ENCODE assay signal across 12 cellular contexts in genomic region chr22:19577422-19577966, GRCh38. TPM values are rescaled to one million over a fixed set of nuclear protein-coding genes. Genes with fewer than 3 reads are reported as not detected.
DNase-seq lines count a peak whose midpoint lies in the region; ATAC-seq, FAIRE-seq and TF ChIP-seq lines count a peak whose summit lies in the region.
"Had no signal": no experiment of that assay in that cellular context is flagged by ENCODE, and none has a peak within 500 bp of the region (broad histone marks: within the 10 kb centered on the region; RNA-seq: fewer than 3 reads in every experiment).

No MANE protein-coding gene starts in this region.

- H4K20me1 ChIP-seq in GM23338 (replicated peaks; ENCODE audit: insufficient read depth) (no peaks in the 10 kb centered on the region), mammary epithelial cell (ENCODE audit: insufficient read depth, low read length) (no peaks in the 10 kb centered on the region), neural progenitor cell (ENCODE audit: low read depth) (no peaks in the 10 kb centered on the region), hepatocyte (ENCODE audit: insufficient read depth, poor library complexity, severe bottlenecking) (no peaks in the 10 kb centered on the region)

- CTCF ChIA-PET in mammary epithelial cell (lab: Charles Lee; ENCODE audit: low non-redundant PET) = no interaction called here

- intact Hi-C loops in mammary epithelial cell (cut with micrococcal nuclease) (loop anchor here (2.0 kb wide), 1 partner anchor 19 kb away; no protein-coding TSS in a partner anchor), kidney (cut with DNase I) (no loop called here)

- H3K27me3 ChIP-seq in GM23338 (ENCODE audit: insufficient read depth) (no peaks in the 10 kb centered on the region), NT2/D1 (ENCODE audit: insufficient read depth, insufficient read length) (no peaks in the 10 kb centered on the region), mammary epithelial cell (ENCODE audit: insufficient read depth, low read length) (no peaks in the 10 kb centered on the region), neural progenitor cell (no peaks in the 10 kb centered on the region), hepatocyte (no peaks in the 10 kb centered on the region)

- H3K36me3 ChIP-seq in GM23338 (ENCODE audit: insufficient read depth) (no peaks in the 10 kb centered on the region), NT2/D1 (ENCODE audit: insufficient read depth, insufficient read length, low read length) (no peaks in the 10 kb centered on the region), mammary epithelial cell (ENCODE audit: insufficient read depth, low read length) (no peaks in the 10 kb centered on the region), neural progenitor cell (no peaks in the 10 kb centered on the region), hepatocyte (replicated peaks; ENCODE audit: insufficient read depth, low read depth) (no peaks in the 10 kb centered on the region), kidney (ENCODE audit: control insufficient read depth in 1 of 2, insufficient read depth in 2 of 2, low read length in 2 of 2) (no peaks in the 10 kb centered on the region)

- DNase-seq in GM23338 (ENCODE audit: low spot score) = peak; percentile 24
- DNase-seq in NT2/D1 (ENCODE audit: low read depth, low spot score) = no peak
- DNase-seq in mammary epithelial cell = no peak
- no peak for DNase-seq in neural progenitor cell (ENCODE audit: low spot score)
- no peak for DNase-seq in hepatocyte (ENCODE audit: low spot score)
- DNase-seq in EL = no peak
- no peak for DNase-seq in caudate nucleus (lab: John Stamatoyannopoulos, UW)
- no peak for DNase-seq in kidney
- DNase-seq: NCI-H1092 treated with DMSO at 0.1 percent for 48 hours, NCI-H526 had no signal

- H3K4me3 ChIP-seq in GM23338 (no peak overlapping the region), NT2/D1 (ENCODE audit: insufficient read length, low read depth) (no peak overlapping the region), mammary epithelial cell (replicated peaks in 1 of 3; ENCODE audit: insufficient read depth in 1 of 3, low read depth in 2 of 3, low read length in 3 of 3) (no peak overlapping the region), neural progenitor cell (no peak overlapping the region), hepatocyte (no peak overlapping the region), kidney (ENCODE audit: low read length in 2 of 2) (no peak overlapping the region)

- H2AFZ ChIP-seq in GM23338 (peak overlapping the region; percentile 69; the same call in 1 of the 2 replicates), mammary epithelial cell (ENCODE audit: low read depth, low read length) (peak overlapping the region; percentile 57), neural progenitor cell (replicated peaks) (peak overlapping the region; percentile 20), hepatocyte (no peak overlapping the region)

- H3K4me1 ChIP-seq in GM23338 (ENCODE audit: insufficient read depth) = no peaks in the 10 kb centered on the region
- peaks cover 12% of the 10 kb centered on the region for H3K4me1 ChIP-seq in NT2/D1 (ENCODE audit: insufficient read depth, insufficient read length)
- H3K4me1 ChIP-seq in mammary epithelial cell (ENCODE audit: insufficient read depth, low read length) = peaks cover 31% of the 10 kb centered on the region
- no peaks in the 10 kb centered on the region for H3K4me1 ChIP-seq in neural progenitor cell
- H3K4me1 ChIP-seq in hepatocyte (ENCODE audit: insufficient read depth) = no peaks in the 10 kb centered on the region
- no peaks in the 10 kb centered on the region for H3K4me1 ChIP-seq in kidney (ENCODE audit: control insufficient read depth in 1 of 2, insufficient read depth in 1 of 2, low read depth in 1 of 2, low read length in 2 of 2)

- FAIRE-seq in kidney (lab: Jason Lieb, UNC) = no peak

- H3K27ac ChIP-seq in GM23338 (ENCODE audit: low read depth) (no peak overlapping the region), mammary epithelial cell (ENCODE audit: insufficient read depth, low read depth, low read length) (no peak overlapping the region), neural progenitor cell (no peak overlapping the region), hepatocyte (no peak overlapping the region), caudate nucleus (ENCODE audit: low read depth, low read length) (no peak overlapping the region), kidney (ENCODE audit: low read depth in 2 of 2, low read length in 2 of 2) (no peak overlapping the region)

- H3K9ac ChIP-seq in NT2/D1 (ENCODE audit: insufficient read length, low read depth) (peak overlapping the region; percentile 3), mammary epithelial cell (ENCODE audit: insufficient read depth, low read length) (no peak overlapping the region), neural progenitor cell (no peak overlapping the region), kidney (ENCODE audit: low read length in 2 of 2) (no peak overlapping the region)

- dilution Hi-C loops in mammary epithelial cell (cut with HindIII; ENCODE audit: low sequenced_read_pairs) = no loop called here

- TF ChIP-seq CTCF in GM23338 (conservative IDR thresholded peaks at IDR 0.05; ENCODE audit: low read depth in 2 of 2) (0 out of 4 replicates have a peak, but pooled peaks of 1 of the 2 experiments have one; percentile 3), mammary epithelial cell (conservative IDR thresholded peaks at IDR 0.05 in 1 of 2, IDR thresholded peaks at IDR 0.05 in 1 of 2; ENCODE audit: extremely low read depth in 1 of 2, insufficient read depth in 1 of 2, low read depth in 1 of 2, low read length in 2 of 2) (no peak), neural progenitor cell (IDR thresholded peaks at IDR 0.05) (no peak), hepatocyte (IDR thresholded peaks at IDR 0.05; ENCODE audit: poor library complexity) (no peak), kidney (IDR thresholded peaks at IDR 0.05; ENCODE audit: borderline replicate concordance, extremely low read depth, insufficient read depth) (no peak)

- 89% methylated on average over 8 of the region's 10 CpGs for WGBS in mammary epithelial cell (ENCODE audit: low coverage, missing lambda C conversion rate)
- 83% methylated on average over 10 of the region's 10 CpGs for WGBS in hepatocyte (ENCODE audit: low lambda C conversion rate, missing lambda C conversion rate)

- H3K9me3 ChIP-seq in NT2/D1 (ENCODE audit: insufficient read depth, low read length) (no peaks in the 10 kb centered on the region), mammary epithelial cell (replicated peaks; ENCODE audit: insufficient read depth, low read length) (no peaks in the 10 kb centered on the region), neural progenitor cell (ENCODE audit: low read depth) (no peaks in the 10 kb centered on the region), hepatocyte (ENCODE audit: low read depth) (no peaks in the 10 kb centered on the region), kidney (ENCODE audit: control insufficient read depth in 1 of 2, low read length in 2 of 2) (no peaks in the 10 kb centered on the region)

- no peak overlapping the region for H3K4me3 Mint-ChIP-seq in GM23338
- H3K4me3 Mint-ChIP-seq in neural progenitor cell = no peak overlapping the region

- no TSS peak for BruUV-seq in mammary epithelial cell (replicated peaks; lab: Mats Ljungman, UMichigan)

- no peaks in the 10 kb centered on the region for H3K9me2 ChIP-seq in GM23338 (ENCODE audit: insufficient read depth)
- no peaks in the 10 kb centered on the region for H3K9me2 ChIP-seq in hepatocyte (replicated peaks; ENCODE audit: insufficient read depth)

- H3K4me2 ChIP-seq in GM23338 = no peak overlapping the region
- no peak overlapping the region for H3K4me2 ChIP-seq in mammary epithelial cell (ENCODE audit: insufficient read depth, low read depth, low read length)
- H3K4me2 ChIP-seq in neural progenitor cell = no peak overlapping the region
- no peak overlapping the region for H3K4me2 ChIP-seq in hepatocyte

- no peaks in the 10 kb centered on the region for H3K79me2 ChIP-seq in GM23338 (replicated peaks; ENCODE audit: insufficient read depth)
- H3K79me2 ChIP-seq in mammary epithelial cell (ENCODE audit: insufficient read depth, low read length) = no peaks in the 10 kb centered on the region
- H3K79me2 ChIP-seq in neural progenitor cell (ENCODE audit: low read depth) = no peaks in the 10 kb centered on the region
- H3K79me2 ChIP-seq in hepatocyte = no peaks in the 10 kb centered on the region

- H3K27ac Mint-ChIP-seq in GM23338 (no peak overlapping the region), neural progenitor cell (no peak overlapping the region)

- H3K27me3 Mint-ChIP-seq in GM23338 (ENCODE audit: insufficient read depth, low read depth, poor library complexity) (peaks cover 4% of the 10 kb centered on the region), neural progenitor cell (ENCODE audit: insufficient read depth, low read depth) (peaks cover 10% of the 10 kb centered on the region)

- in situ Hi-C loops in mammary epithelial cell (cut with MboI; ENCODE audit: low sequenced_read_pairs in 2 of 2) = no loop called here

- peak; percentile 67 for ATAC-seq in GM23338

- H3K4me1 Mint-ChIP-seq in GM23338 (peaks cover 18% of the 10 kb centered on the region), neural progenitor cell (peaks cover 13% of the 10 kb centered on the region)

- H3F3A ChIP-seq in GM23338 (replicated peaks; ENCODE audit: low read depth) (no peaks in the 10 kb centered on the region), neural progenitor cell (ENCODE audit: low read depth) (no peaks in the 10 kb centered on the region)

- no peaks in the 10 kb centered on the region for H3K9me3 Mint-ChIP-seq in GM23338
- H3K9me3 Mint-ChIP-seq in neural progenitor cell = no peaks in the 10 kb centered on the region

- H3K36me3 Mint-ChIP-seq in GM23338 (ENCODE audit: low read depth) (no peaks in the 10 kb centered on the region), neural progenitor cell (no peaks in the 10 kb centered on the region)

TF ChIP-seq in GM23338, 12 proteins besides CTCF, POLR2A, EP300 and RAD21 (continues in another document):
- no peak for TF ChIP-seq POLR2AphosphoS5 (IDR thresholded peaks at IDR 0.05; ENCODE audit: low read depth)
- no peak for TF ChIP-seq STAT1 (IDR thresholded peaks at IDR 0.05; ENCODE audit: unreplicated experiment)

RNA-seq across cellular contexts. Expression of gene CLDN5, which starts 53.3 kb away (rescaled TPM):
- total RNA-seq in GM23338 (2014; rRNA removed; shearing (Covaris generic)) = 1.4 and 3.2 TPM in 2 replicates
- polyA plus RNA-seq in GM23338 (2016; fragmentation: Nextera tagmentation; extraction: Ambion mirVana) (2.0 and 3.9 TPM in 2 replicates), mammary epithelial cell (0.03 TPM), hepatocyte (9.9 and 12.0 TPM in 2 replicates), kidney (ENCODE audit: insufficient read depth, low read depth, low replicate concordance) (47.8 TPM)
- total RNA-seq in mammary epithelial cell (not detected), neural progenitor cell (ENCODE audit: low replicate concordance) (0.69 and 4.1 TPM in 2 replicates), hepatocyte (4.9 and 8.9 TPM in 2 replicates), kidney (48.4 TPM)
- polyA minus RNA-seq in mammary epithelial cell = not detected
- total RNA-seq: Calu3, SK-MEL-5 had no signal
